ENCODE assay signal across 8 cellular contexts in genomic region chr3:51669241-51670052, GRCh38. TPM values are rescaled to one million over a fixed set of nuclear protein-coding genes. Genes with fewer than 3 reads are reported as not detected.
DNase-seq lines count a peak whose midpoint lies in the region; ATAC-seq, FAIRE-seq and TF ChIP-seq lines count a peak whose summit lies in the region.

No MANE protein-coding gene starts in this region.

- H4K20me1 ChIP-seq in keratinocyte (ENCODE audit: control insufficient read depth, extremely low read depth, insufficient read depth, low read length): no peaks in the 10 kb centered on the region

- DNase-seq in AG20443 (ENCODE audit: low spot score) (peak; percentile 90), NCI-H2171 treated with DMSO at 0.1 percent for 48 hours (lab: John Stamatoyannopoulos, UW) (peak; percentile 22), caudate nucleus (lab: John Stamatoyannopoulos, UW) (peak in 56 of 61 donors; percentile 12 to 89 (median 51)), keratinocyte (ENCODE audit: low read depth, low spot score) (peak; percentile 89), HPDE6-E6E7 (ENCODE audit: extremely low spot score) (no peak)
- peak; percentile 44 to 79 (median 56) for DNase-seq in activated CD4-positive, CD25-positive, alpha-beta regulatory T cell (lab: John Stamatoyannopoulos, UW)
- peak; percentile 73 to 79 for DNase-seq in stimulated activated CD4-positive, alpha-beta T cell treated with anti-CD3 and anti-CD28 coated beads, Interleukin-15, amount 100 ng/mL, for 48 hours (ENCODE audit: low read depth in 2 of 2)

- peak in 2 of 3 experiments; percentile 99 to 100 for TF ChIP-seq CTCF in keratinocyte (optimal IDR thresholded peaks at IDR 0.05 in 1 of 3, IDR thresholded peaks at IDR 0.05 in 1 of 3, conservative IDR thresholded peaks at IDR 0.05 in 1 of 3; ENCODE audit: extremely low read depth in 1 of 3, insufficient read depth in 2 of 3, low read length in 3 of 3)

- peak; percentile 98 for FAIRE-seq in keratinocyte (lab: Jason Lieb, UNC)

- peaks cover 47% of the 10 kb centered on the region for H3K4me1 ChIP-seq in keratinocyte (ENCODE audit: control insufficient read depth, extremely low read depth, insufficient read depth, low read length)

- peaks cover 2% of the 10 kb centered on the region for H3K79me2 ChIP-seq in keratinocyte (ENCODE audit: control insufficient read depth, insufficient read depth, low read length)

- H3K27me3 ChIP-seq in keratinocyte (ENCODE audit: control insufficient read depth, extremely low read depth, insufficient read depth, low read length): no peaks in the 10 kb centered on the region

- ATAC-seq in GM21515 (IDR thresholded peaks at IDR 0.05; ENCODE audit: unreplicated experiment): peak; percentile 26

- peak overlapping the region; percentile 38 for H3K9ac ChIP-seq in keratinocyte (ENCODE audit: control insufficient read depth, extremely low read depth, insufficient read depth, low read length)

- dilution Hi-C loops in keratinocyte (cut with MboI; ENCODE audit: extremely low pct_ligation_motif_present, low sequenced_read_pairs): no loop called here

- H2AFZ ChIP-seq in keratinocyte (ENCODE audit: control insufficient read depth, low read length): no peak overlapping the region

- no peaks in the 10 kb centered on the region for H3K9me1 ChIP-seq in keratinocyte (ENCODE audit: control insufficient read depth, extremely low read depth, insufficient read depth, low read length)

- peak overlapping the region; percentile 97 for H3K4me2 ChIP-seq in keratinocyte (ENCODE audit: control insufficient read depth, extremely low read depth, insufficient read depth, low read depth, low read length)

- no peaks in the 10 kb centered on the region for H3K9me3 ChIP-seq in keratinocyte (ENCODE audit: control insufficient read depth, low read depth, low read length)

- peaks cover 1 to 5% of the 10 kb centered on the region in 2 experiments for H3K36me3 ChIP-seq in keratinocyte (ENCODE audit: control insufficient read depth in 2 of 2, extremely low read depth in 1 of 2, insufficient read depth in 2 of 2, low read length in 2 of 2)

- H3K4me3 ChIP-seq in keratinocyte (ENCODE audit: control insufficient read depth in 2 of 3, extremely low read depth in 1 of 3, insufficient read depth in 2 of 3, low read depth in 1 of 3, low read length in 3 of 3): no peak overlapping the region

- no peak overlapping the region for H3K27ac ChIP-seq in caudate nucleus (ENCODE audit: low read depth, low read length)
- H3K27ac ChIP-seq in keratinocyte (ENCODE audit: control insufficient read depth, insufficient read depth, low read length): peak overlapping the region; percentile 52

RNA-seq across cellular contexts. Expression of gene TEX264, which starts 1.6 kb away (rescaled TPM):
- polyA plus RNA-seq in keratinocyte: 35.8 to 52.3 TPM (median 49.7 TPM) in 3 replicates
- 11.5 TPM for polyA plus RNA-seq in keratinocyte (2011; ENCODE audit: low read depth)
- 33.1 and 48.3 TPM in 2 replicates for polyA plus RNA-seq in keratinocyte (2011; cell fraction: cytosol; rRNA removed)
- 52.0 and 59.8 TPM in 2 replicates for polyA plus RNA-seq in keratinocyte (2011; cell fraction: nucleus; rRNA removed)
- 37.7 and 40.4 TPM in 2 replicates for polyA plus RNA-seq in keratinocyte (2012; ENCODE audit: low replicate concordance)
- polyA minus RNA-seq in keratinocyte: 41.1 to 71.2 TPM (median 63.0 TPM) in 3 replicates
- polyA minus RNA-seq in keratinocyte (2011; cell fraction: cytosol; rRNA and poly(A)+ RNA removed): 47.2 TPM
- 26.6 and 31.4 TPM in 2 replicates for polyA minus RNA-seq in keratinocyte (2011; cell fraction: nucleus; rRNA and poly(A)+ RNA removed)

RNA-seq across cellular contexts. Expression of gene GRM2, which starts 37.4 kb away (rescaled TPM):
- polyA plus RNA-seq in keratinocyte: 0.03 to 0.07 TPM (median 0.04 TPM) in 3 replicates
- polyA plus RNA-seq in keratinocyte (2011; ENCODE audit: low read depth): 0.14 TPM
- 0.06 TPM in 1 of 2 replicates, not detected in the other for polyA plus RNA-seq in keratinocyte (2011; cell fraction: cytosol; rRNA removed)
- polyA plus RNA-seq in keratinocyte (2011; cell fraction: nucleus; rRNA removed): 0.14 and 0.31 TPM in 2 replicates
- 0.06 and 0.24 TPM in 2 replicates for polyA plus RNA-seq in keratinocyte (2012; ENCODE audit: low replicate concordance)
- polyA minus RNA-seq in keratinocyte: 0.03 to 0.23 TPM in 2 of 3 replicates, not detected in the other
- not detected for polyA minus RNA-seq in keratinocyte (2011; cell fraction: cytosol; rRNA and poly(A)+ RNA removed)
- polyA minus RNA-seq in keratinocyte (2011; cell fraction: nucleus; rRNA and poly(A)+ RNA removed): 0.11 and 0.62 TPM in 2 replicates
